ENCODE assay signal across 6 cellular contexts in the genomic region with DNA sequence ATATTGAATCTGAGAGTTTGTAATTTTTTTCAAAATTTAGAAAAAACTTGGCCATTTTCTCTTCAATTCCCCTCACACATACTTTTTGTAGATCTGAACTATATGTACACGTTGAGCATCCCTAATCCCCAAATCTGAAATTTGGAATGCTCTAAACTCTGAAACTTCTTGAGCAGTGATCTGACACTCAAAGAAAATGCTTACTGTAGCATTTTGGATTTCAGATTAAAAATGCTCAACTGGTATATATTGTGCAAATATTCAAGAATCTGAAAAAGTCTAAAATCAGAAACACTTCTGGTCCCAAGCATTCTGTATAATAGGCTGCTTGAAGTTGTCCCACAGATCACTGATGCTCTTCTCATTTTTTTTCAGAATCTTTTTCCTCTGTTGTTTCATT.
"Had no signal": no experiment of that assay in that cellular context is flagged by ENCODE, and none has a peak within 500 bp of the region (broad histone marks: within the 10 kb centered on the region; RNA-seq: fewer than 3 reads in every experiment).

No MANE protein-coding gene starts in this region.

- DNase-seq: Karpas-422, KBM-7, KG1 had no signal

- H3K9ac ChIP-seq: KMS-11 had no signal

- FAIRE-seq: HTR-8/SVneo had no signal

- H3K27ac ChIP-seq: HL-60, KMS-11 had no signal

- H3K4me2 ChIP-seq: KMS-11 had no signal
